In genomic region chr11:46335858-46336600, GRCh38 we compare ENCODE assay signal across 11 cellular contexts. TPM values are rescaled to one million over a fixed set of nuclear protein-coding genes. Genes with fewer than 3 reads are reported as not detected.
DNase-seq lines count a peak whose midpoint lies in the region; ATAC-seq and TF ChIP-seq lines count a peak whose summit lies in the region.
"Had no signal": no experiment of that assay in that cellular context is flagged by ENCODE, and none has a peak within 500 bp of the region (broad histone marks: within the 10 kb centered on the region; RNA-seq: fewer than 3 reads in every experiment).

No MANE protein-coding gene starts in this region.

- no peaks in the 10 kb centered on the region for H4K20me1 ChIP-seq in OCI-LY7 (ENCODE audit: insufficient read depth, low read length)

- H3K4me3 ChIP-seq in RWPE2 (ENCODE audit: severe bottlenecking) (no peak overlapping the region), OCI-LY7 (ENCODE audit: low read depth, low read length, poor library complexity, severe bottlenecking) (no peak overlapping the region)
- H3K4me3 ChIP-seq: upper lobe of left lung had no signal

- H3K9me2 ChIP-seq in OCI-LY7 (ENCODE audit: insufficient read depth, low read length) = no peaks in the 10 kb centered on the region

- no peak overlapping the region for H2AFZ ChIP-seq in OCI-LY7 (ENCODE audit: low read length)

- H3K27me3 ChIP-seq in RWPE2 (ENCODE audit: insufficient read depth, poor library complexity, severe bottlenecking) = peaks cover 27% of the 10 kb centered on the region

- H3K79me2 ChIP-seq in OCI-LY7 (ENCODE audit: insufficient read depth, low read depth, low read length) = no peaks in the 10 kb centered on the region

- no peaks in the 10 kb centered on the region for H3K9me3 ChIP-seq in RWPE2 (ENCODE audit: severe bottlenecking)
- H3K9me3 ChIP-seq in OCI-LY7 (ENCODE audit: low read length) = no peaks in the 10 kb centered on the region
- H3K9me3 ChIP-seq: upper lobe of left lung had no signal

- H3K9me3 Mint-ChIP-seq in activated naive CD4-positive, alpha-beta T cell treated with anti-CD3 and anti-CD28 coated beads for 36 hours = no peaks in the 10 kb centered on the region
- H3K9me3 Mint-ChIP-seq: naive B cell had no signal

- no peak overlapping the region for H3K27ac ChIP-seq in RWPE2 (ENCODE audit: poor library complexity, severe bottlenecking)
- H3K27ac ChIP-seq in OCI-LY7 (ENCODE audit: low read depth, low read length, poor library complexity, severe bottlenecking) = no peak overlapping the region
- H3K27ac ChIP-seq: upper lobe of left lung had no signal

- no peak for ATAC-seq in RWPE2 (ENCODE audit: low read depth)
- ATAC-seq: activated CD8-positive, alpha-beta memory T cell treated with anti-CD3 and anti-CD28 coated beads, Interleukin-2, amount 10 ng/mL, durations not matched to agents 7 days and 5 days had no signal

- peak overlapping the region; percentile 58 for H3K4me3 Mint-ChIP-seq in activated naive CD4-positive, alpha-beta T cell treated with anti-CD3 and anti-CD28 coated beads for 36 hours
- H3K4me3 Mint-ChIP-seq: activated CD8-positive, alpha-beta memory T cell treated with anti-CD3 and anti-CD28 coated beads, Interleukin-2, amount 10 ng/mL, durations not matched to agents 7 days and 5 days had no signal

- POLR2A ChIA-PET in OCI-LY7 (lab: Charles Lee) = no interaction called here

- H3K4me1 Mint-ChIP-seq in activated naive CD4-positive, alpha-beta T cell treated with anti-CD3 and anti-CD28 coated beads for 36 hours (ENCODE audit: low read depth) = peaks cover 73% of the 10 kb centered on the region

- H3K36me3 ChIP-seq in RWPE2 (ENCODE audit: low read depth) (no peaks in the 10 kb centered on the region), OCI-LY7 (ENCODE audit: insufficient read depth, low read length) (no peaks in the 10 kb centered on the region)
- H3K36me3 ChIP-seq: upper lobe of left lung had no signal

- no peak overlapping the region for H3K4me2 ChIP-seq in OCI-LY7 (ENCODE audit: low read length)

- TF ChIP-seq CTCF in RWPE2 (IDR thresholded peaks at IDR 0.05; ENCODE audit: poor library complexity, severe bottlenecking) = no peak
- TF ChIP-seq CTCF in OCI-LY7 (conservative IDR thresholded peaks at IDR 0.05; ENCODE audit: low read length) = no peak

- no peak for DNase-seq in activated naive CD4-positive, alpha-beta T cell treated with anti-CD3 and anti-CD28 coated beads for 36 hours
- DNase-seq in activated naive CD4-positive, alpha-beta T cell treated with anti-CD3 and anti-CD28 coated beads, Interleukin-2, amount 50 U/mL, for 16 hours = no peak
- DNase-seq in RWPE2 (ENCODE audit: low spot score) (peak; percentile 29), globus pallidus (ENCODE audit: low spot score) (peak; percentile 56), putamen (ENCODE audit: low spot score) (peak; percentile 78), SHP77 treated with DMSO at 0.1 percent for 48 hours (lab: John Stamatoyannopoulos, UW) (no peak), OCI-LY7 (ENCODE audit: low spot score) (no peak)
- DNase-seq in activated effector memory CD4-positive, alpha-beta T cell treated with anti-CD3 and anti-CD28 coated beads, Interleukin-2, amount 50 U/mL, for 16 hours = no peak
- DNase-seq: activated CD8-positive, alpha-beta memory T cell treated with anti-CD3 and anti-CD28 coated beads, Interleukin-2, amount 10 ng/mL, durations not matched to agents 7 days and 5 days; naive B cell had no signal

- no peaks in the 10 kb centered on the region for H3K36me3 Mint-ChIP-seq in activated naive CD4-positive, alpha-beta T cell treated with anti-CD3 and anti-CD28 coated beads for 36 hours (ENCODE audit: low read depth)
- H3K36me3 Mint-ChIP-seq: activated CD8-positive, alpha-beta memory T cell treated with anti-CD3 and anti-CD28 coated beads, Interleukin-2, amount 10 ng/mL, durations not matched to agents 7 days and 5 days had no signal

- H3K4me1 ChIP-seq in RWPE2 (ENCODE audit: insufficient read depth, poor library complexity, severe bottlenecking) (no peaks in the 10 kb centered on the region), OCI-LY7 (ENCODE audit: insufficient read depth, low read length, poor library complexity, severe bottlenecking) (peaks cover 3% of the 10 kb centered on the region)

- CTCF ChIA-PET in activated naive CD4-positive, alpha-beta T cell treated with anti-CD3 and anti-CD28 coated beads for 36 hours (lab: Charles Lee) = interaction anchor here (0.8 to 12.0 kb wide), 3 partner anchors 11 to 17 kb away, joined by 5 to 148 read pairs (median 8); partner anchors contain the start of gene DGKZ
- CTCF ChIA-PET in OCI-LY7 (lab: Charles Lee; ENCODE audit: unreplicated experiment) = no interaction called here

- intact Hi-C loops in activated naive CD4-positive, alpha-beta T cell treated with anti-CD3 and anti-CD28 coated beads for 36 hours (cut with micrococcal nuclease) = loop anchor here (1.0 kb wide), 1 partner anchor 10 kb away; no protein-coding TSS in a partner anchor
- intact Hi-C loops in OCI-LY7 (cut with micrococcal nuclease; ENCODE audit: unreplicated experiment) = no loop called here

- peak overlapping the region; percentile 63 for H3K27ac Mint-ChIP-seq in activated naive CD4-positive, alpha-beta T cell treated with anti-CD3 and anti-CD28 coated beads for 36 hours
- H3K27ac Mint-ChIP-seq: activated CD8-positive, alpha-beta memory T cell treated with anti-CD3 and anti-CD28 coated beads, Interleukin-2, amount 10 ng/mL, durations not matched to agents 7 days and 5 days had no signal

- H3K27me3 Mint-ChIP-seq in activated naive CD4-positive, alpha-beta T cell treated with anti-CD3 and anti-CD28 coated beads for 36 hours (ENCODE audit: low read depth) = no peaks in the 10 kb centered on the region

- BruUV-seq in OCI-LY7 (replicated peaks; lab: Mats Ljungman, UMichigan) = no TSS peak

RNA-seq across cellular contexts. Expression of gene DGKZ, which starts 11.2 kb away (rescaled TPM):
- total RNA-seq in activated naive CD4-positive, alpha-beta T cell treated with anti-CD3 and anti-CD28 coated beads for 36 hours = 10 to 100 TPM; 82.9 to 89.2 TPM
- 110 and 134 TPM in 2 replicates for total RNA-seq in OCI-LY7 (2014; rRNA removed; shearing (Covaris generic))
- 141 and 163 TPM in 2 replicates for total RNA-seq in OCI-LY7 (2022)

RNA-seq across cellular contexts. Expression of gene MDK, which starts 45.4 kb away (rescaled TPM):
- total RNA-seq in activated naive CD4-positive, alpha-beta T cell treated with anti-CD3 and anti-CD28 coated beads for 36 hours = 1 to 10 TPM; 2.9 to 4.6 TPM
- total RNA-seq in OCI-LY7 (2014; rRNA removed; shearing (Covaris generic)) = 4.1 and 5.1 TPM in 2 replicates
- 5.4 and 6.2 TPM in 2 replicates for total RNA-seq in OCI-LY7 (2022)

RNA-seq across cellular contexts. Expression of gene CHRM4, which starts 55.5 kb away (rescaled TPM):
- not detected for total RNA-seq in activated naive CD4-positive, alpha-beta T cell treated with anti-CD3 and anti-CD28 coated beads for 36 hours
- 0.09 TPM in 1 of 2 replicates, not detected in the other for total RNA-seq in OCI-LY7 (2014; rRNA removed; shearing (Covaris generic))
- 0.24 TPM in 1 of 2 replicates, not detected in the other for total RNA-seq in OCI-LY7 (2022)

RNA-seq across cellular contexts. Expression of gene CREB3L1, which starts 58.6 kb away (rescaled TPM):
- under 1 TPM; 0.12 TPM for total RNA-seq in activated naive CD4-positive, alpha-beta T cell treated with anti-CD3 and anti-CD28 coated beads for 36 hours
- not detected in 2 replicates for total RNA-seq in OCI-LY7 (2014; rRNA removed; shearing (Covaris generic))
- 0.15 and 0.17 TPM in 2 replicates for total RNA-seq in OCI-LY7 (2022)
- total RNA-seq: activated CD8-positive, alpha-beta memory T cell treated with anti-CD3 and anti-CD28 coated beads, Interleukin-2, amount 10 ng/mL, durations not matched to agents 7 days and 5 days had no signal

Comparison
In these comparisons a context has a peak if more than half of its experiments do, and no peak if none do; other contexts are left out.
1. DNase-seq: peak in RWPE2 (single experiment), globus pallidus (single experiment) and putamen (single experiment); none in activated naive CD4-positive, alpha-beta T cell treated with anti-CD3 and anti-CD28 coated beads for 36 hours (single experiment), activated naive CD4-positive, alpha-beta T cell treated with anti-CD3 and anti-CD28 coated beads, Interleukin-2, amount 50 U/mL, for 16 hours (single experiment), SHP77 treated with DMSO at 0.1 percent for 48 hours (single experiment), activated effector memory CD4-positive, alpha-beta T cell treated with anti-CD3 and anti-CD28 coated beads, Interleukin-2, amount 50 U/mL, for 16 hours (single experiment) and OCI-LY7 (single experiment).